ENCODE assay signal across 1 cellular context in the genomic region with DNA sequence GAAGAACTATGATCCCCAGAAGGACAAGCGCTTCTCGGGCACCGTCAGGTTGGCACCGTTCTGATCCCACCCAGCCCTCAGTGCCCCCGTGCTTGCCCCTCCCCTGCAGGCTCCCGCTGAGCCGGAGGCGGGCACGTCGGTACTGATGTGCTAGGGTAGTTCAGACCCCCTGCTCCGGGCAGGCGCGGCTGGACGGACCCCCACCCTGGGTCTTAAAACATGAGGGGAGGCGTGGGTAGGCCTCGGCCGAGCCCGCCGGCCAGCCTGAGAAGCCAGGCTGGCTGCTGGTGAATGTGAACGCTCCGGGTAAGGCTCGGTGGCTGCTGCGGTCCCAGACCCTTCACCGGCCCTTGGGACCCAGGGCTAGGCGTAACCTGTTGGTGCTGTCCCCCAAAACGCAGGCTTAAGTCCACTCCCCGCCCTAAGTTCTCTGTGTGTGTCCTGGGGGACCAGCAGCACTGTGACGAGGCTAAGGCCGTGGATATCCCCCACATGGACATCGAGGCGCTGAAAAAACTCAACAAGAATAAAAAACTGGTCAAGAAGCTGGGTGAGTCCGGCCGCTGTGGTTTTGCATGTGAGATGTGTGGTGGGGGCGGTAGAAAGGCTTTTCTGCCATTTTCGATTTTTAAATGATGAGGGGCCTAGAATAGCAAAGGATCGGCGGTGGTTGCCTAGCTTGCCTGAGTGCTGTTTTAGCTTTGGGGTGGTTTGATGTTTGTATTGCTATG.
TF ChIP-seq lines count a peak whose summit lies in the region.

No MANE protein-coding gene starts in this region.

TF ChIP-seq in HepG2, 621 proteins besides CTCF, POLR2A, EP300 and RAD21 (continued from another document and continues in another):
- no peak; the same call in 1 of the 2 replicates for TF ChIP-seq ZFY (CRISPR knock-in tag; IDR thresholded peaks at IDR 0.05)
- TF ChIP-seq ZBTB38 (CRISPR knock-in tag; IDR thresholded peaks at IDR 0.05) = no peak
- TF ChIP-seq ATF7-NPFF (CRISPR knock-in tag; IDR thresholded peaks at IDR 0.05; ENCODE audit: low read depth) = peak; percentile 16; the same call in 1 of the 2 replicates
- TF ChIP-seq, protein P1, sequence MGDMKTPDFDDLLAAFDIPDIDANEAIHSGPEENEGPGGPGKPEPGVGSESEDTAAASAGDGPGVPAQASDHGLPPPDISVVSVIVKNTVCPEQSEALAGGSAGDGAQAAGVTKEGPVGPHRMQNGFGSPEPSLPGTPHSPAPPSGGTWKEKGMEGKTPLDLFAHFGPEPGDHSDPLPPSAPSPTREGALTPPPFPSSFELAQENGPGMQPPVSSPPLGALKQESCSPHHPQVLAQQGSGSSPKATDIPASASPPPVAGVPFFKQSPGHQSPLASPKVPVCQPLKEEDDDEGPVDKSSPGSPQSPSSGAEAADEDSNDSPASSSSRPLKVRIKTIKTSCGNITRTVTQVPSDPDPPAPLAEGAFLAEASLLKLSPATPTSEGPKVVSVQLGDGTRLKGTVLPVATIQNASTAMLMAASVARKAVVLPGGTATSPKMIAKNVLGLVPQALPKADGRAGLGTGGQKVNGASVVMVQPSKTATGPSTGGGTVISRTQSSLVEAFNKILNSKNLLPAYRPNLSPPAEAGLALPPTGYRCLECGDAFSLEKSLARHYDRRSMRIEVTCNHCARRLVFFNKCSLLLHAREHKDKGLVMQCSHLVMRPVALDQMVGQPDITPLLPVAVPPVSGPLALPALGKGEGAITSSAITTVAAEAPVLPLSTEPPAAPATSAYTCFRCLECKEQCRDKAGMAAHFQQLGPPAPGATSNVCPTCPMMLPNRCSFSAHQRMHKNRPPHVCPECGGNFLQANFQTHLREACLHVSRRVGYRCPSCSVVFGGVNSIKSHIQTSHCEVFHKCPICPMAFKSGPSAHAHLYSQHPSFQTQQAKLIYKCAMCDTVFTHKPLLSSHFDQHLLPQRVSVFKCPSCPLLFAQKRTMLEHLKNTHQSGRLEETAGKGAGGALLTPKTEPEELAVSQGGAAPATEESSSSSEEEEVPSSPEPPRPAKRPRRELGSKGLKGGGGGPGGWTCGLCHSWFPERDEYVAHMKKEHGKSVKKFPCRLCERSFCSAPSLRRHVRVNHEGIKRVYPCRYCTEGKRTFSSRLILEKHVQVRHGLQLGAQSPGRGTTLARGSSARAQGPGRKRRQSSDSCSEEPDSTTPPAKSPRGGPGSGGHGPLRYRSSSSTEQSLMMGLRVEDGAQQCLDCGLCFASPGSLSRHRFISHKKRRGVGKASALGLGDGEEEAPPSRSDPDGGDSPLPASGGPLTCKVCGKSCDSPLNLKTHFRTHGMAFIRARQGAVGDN (CRISPR knock-in tag; IDR thresholded peaks at IDR 0.05) = no peak
- TF ChIP-seq ZIK1 (CRISPR knock-in tag; IDR thresholded peaks at IDR 0.05; ENCODE audit: borderline replicate concordance, low read depth) = no peak
- TF ChIP-seq, protein P2, sequence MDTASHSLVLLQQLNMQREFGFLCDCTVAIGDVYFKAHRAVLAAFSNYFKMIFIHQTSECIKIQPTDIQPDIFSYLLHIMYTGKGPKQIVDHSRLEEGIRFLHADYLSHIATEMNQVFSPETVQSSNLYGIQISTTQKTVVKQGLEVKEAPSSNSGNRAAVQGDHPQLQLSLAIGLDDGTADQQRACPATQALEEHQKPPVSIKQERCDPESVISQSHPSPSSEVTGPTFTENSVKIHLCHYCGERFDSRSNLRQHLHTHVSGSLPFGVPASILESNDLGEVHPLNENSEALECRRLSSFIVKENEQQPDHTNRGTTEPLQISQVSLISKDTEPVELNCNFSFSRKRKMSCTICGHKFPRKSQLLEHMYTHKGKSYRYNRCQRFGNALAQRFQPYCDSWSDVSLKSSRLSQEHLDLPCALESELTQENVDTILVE (CRISPR knock-in tag; IDR thresholded peaks at IDR 0.05) = no peak
- no peak for TF ChIP-seq IKZF1 (IDR thresholded peaks at IDR 0.05)
- TF ChIP-seq DZIP1 (CRISPR knock-in tag; IDR thresholded peaks at IDR 0.05) = peak; percentile 25; the same call in 1 of the 2 replicates
- TF ChIP-seq ZFYVE20 (CRISPR knock-in tag; IDR thresholded peaks at IDR 0.05; ENCODE audit: borderline replicate concordance, low read depth) = peak; percentile 79; the same call in 1 of the 2 replicates
- TF ChIP-seq, protein P3, sequence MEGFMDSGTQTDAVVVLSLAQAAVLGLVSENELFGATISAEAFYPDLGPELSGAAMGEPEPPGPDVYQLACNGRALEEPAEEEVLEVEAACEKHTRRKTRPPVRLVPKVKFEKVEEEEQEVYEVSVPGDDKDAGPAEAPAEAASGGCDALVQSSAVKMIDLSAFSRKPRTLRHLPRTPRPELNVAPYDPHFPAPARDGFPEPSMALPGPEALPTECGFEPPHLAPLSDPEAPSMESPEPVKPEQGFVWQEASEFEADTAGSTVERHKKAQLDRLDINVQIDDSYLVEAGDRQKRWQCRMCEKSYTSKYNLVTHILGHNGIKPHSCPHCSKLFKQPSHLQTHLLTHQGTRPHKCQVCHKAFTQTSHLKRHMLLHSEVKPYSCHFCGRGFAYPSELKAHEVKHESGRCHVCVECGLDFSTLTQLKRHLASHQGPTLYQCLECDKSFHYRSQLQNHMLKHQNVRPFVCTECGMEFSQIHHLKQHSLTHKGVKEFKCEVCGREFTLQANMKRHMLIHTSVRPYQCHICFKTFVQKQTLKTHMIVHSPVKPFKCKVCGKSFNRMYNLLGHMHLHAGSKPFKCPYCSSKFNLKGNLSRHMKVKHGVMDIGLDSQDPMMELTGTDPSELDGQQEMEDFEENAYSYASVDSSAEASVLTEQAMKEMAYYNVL (CRISPR knock-in tag; IDR thresholded peaks at IDR 0.05; ENCODE audit: borderline replicate concordance) = peak; percentile 26; the same call in 1 of the 2 replicates
- TF ChIP-seq HNF1A (IDR thresholded peaks at IDR 0.05; ENCODE audit: low read depth) = 0 out of 2 replicates have a peak, but pooled peaks have one; percentile 6
- no peak for TF ChIP-seq HNF1A (CRISPR knock-in tag; IDR thresholded peaks at IDR 0.05; ENCODE audit: borderline replicate concordance)
- no peak for TF ChIP-seq JDP2 (CRISPR knock-in tag; IDR thresholded peaks at IDR 0.05; ENCODE audit: borderline replicate concordance)
- TF ChIP-seq JUNB (CRISPR knock-in tag; IDR thresholded peaks at IDR 0.05; ENCODE audit: borderline replicate concordance) = 0 out of 2 replicates have a peak, but pooled peaks have one; percentile 11
- TF ChIP-seq, protein P4, sequence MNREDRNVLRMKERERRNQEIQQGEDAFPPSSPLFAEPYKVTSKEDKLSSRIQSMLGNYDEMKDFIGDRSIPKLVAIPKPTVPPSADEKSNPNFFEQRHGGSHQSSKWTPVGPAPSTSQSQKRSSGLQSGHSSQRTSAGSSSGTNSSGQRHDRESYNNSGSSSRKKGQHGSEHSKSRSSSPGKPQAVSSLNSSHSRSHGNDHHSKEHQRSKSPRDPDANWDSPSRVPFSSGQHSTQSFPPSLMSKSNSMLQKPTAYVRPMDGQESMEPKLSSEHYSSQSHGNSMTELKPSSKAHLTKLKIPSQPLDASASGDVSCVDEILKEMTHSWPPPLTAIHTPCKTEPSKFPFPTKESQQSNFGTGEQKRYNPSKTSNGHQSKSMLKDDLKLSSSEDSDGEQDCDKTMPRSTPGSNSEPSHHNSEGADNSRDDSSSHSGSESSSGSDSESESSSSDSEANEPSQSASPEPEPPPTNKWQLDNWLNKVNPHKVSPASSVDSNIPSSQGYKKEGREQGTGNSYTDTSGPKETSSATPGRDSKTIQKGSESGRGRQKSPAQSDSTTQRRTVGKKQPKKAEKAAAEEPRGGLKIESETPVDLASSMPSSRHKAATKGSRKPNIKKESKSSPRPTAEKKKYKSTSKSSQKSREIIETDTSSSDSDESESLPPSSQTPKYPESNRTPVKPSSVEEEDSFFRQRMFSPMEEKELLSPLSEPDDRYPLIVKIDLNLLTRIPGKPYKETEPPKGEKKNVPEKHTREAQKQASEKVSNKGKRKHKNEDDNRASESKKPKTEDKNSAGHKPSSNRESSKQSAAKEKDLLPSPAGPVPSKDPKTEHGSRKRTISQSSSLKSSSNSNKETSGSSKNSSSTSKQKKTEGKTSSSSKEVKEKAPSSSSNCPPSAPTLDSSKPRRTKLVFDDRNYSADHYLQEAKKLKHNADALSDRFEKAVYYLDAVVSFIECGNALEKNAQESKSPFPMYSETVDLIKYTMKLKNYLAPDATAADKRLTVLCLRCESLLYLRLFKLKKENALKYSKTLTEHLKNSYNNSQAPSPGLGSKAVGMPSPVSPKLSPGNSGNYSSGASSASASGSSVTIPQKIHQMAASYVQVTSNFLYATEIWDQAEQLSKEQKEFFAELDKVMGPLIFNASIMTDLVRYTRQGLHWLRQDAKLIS (CRISPR knock-in tag; IDR thresholded peaks at IDR 0.05) = no peak
- TF ChIP-seq NR3C1 (CRISPR knock-in tag; IDR thresholded peaks at IDR 0.05) = no peak
- 0 out of 2 replicates have a peak, but pooled peaks have one; percentile 12 for TF ChIP-seq ELF4 (CRISPR knock-in tag; IDR thresholded peaks at IDR 0.05; ENCODE audit: borderline replicate concordance)
- TF ChIP-seq CHCHD3 (CRISPR knock-in tag; IDR thresholded peaks at IDR 0.05) = peak; percentile 33; the same call in 1 of the 2 replicates
- no peak for TF ChIP-seq ZNF282 (IDR thresholded peaks at IDR 0.05; ENCODE audit: partially characterized antibody)
- no peak for TF ChIP-seq ZNF432 (CRISPR knock-in tag; IDR thresholded peaks at IDR 0.05; ENCODE audit: borderline replicate concordance)
- TF ChIP-seq ZNF235 (CRISPR knock-in tag; IDR thresholded peaks at IDR 0.05; ENCODE audit: borderline replicate concordance) = 0 out of 2 replicates have a peak, but pooled peaks have one; percentile 35
- TF ChIP-seq ASH2L (IDR thresholded peaks at IDR 0.05; ENCODE audit: insufficient read length, low read depth, low read length) = peak; percentile 39
- no peak for TF ChIP-seq ZNF33A (CRISPR knock-in tag; IDR thresholded peaks at IDR 0.05; ENCODE audit: borderline replicate concordance)
- peak; percentile 40; the same call in 1 of the 2 replicates for TF ChIP-seq ZNF678 (CRISPR knock-in tag; IDR thresholded peaks at IDR 0.05)
- no peak for TF ChIP-seq MATR3 (CRISPR knock-in tag; IDR thresholded peaks at IDR 0.05)
